ENCODE assay signal across 16 cellular contexts in the genomic region with DNA sequence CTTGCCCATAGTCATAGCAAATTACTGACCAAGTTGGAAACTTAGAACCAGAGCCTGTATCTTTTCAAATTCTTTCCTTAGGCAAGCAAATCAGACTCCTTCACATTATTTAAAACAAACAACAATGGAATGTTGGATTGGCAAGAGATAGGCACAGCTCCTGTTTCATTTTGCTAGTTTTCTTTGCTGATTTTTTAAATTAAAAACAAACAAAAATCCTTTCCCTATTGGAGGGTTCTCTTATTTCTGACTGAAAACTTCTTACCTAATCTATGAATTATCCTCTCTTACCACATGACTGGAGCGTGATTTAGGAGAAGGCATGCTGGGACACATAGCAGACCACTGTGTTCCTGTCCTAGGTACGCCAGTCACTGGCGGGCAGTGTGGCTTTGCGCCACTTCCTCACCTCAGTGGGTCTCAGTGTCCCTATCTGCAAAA.
DNase-seq lines count a peak whose midpoint lies in the region; ATAC-seq, FAIRE-seq and TF ChIP-seq lines count a peak whose summit lies in the region.
"Had no signal": no experiment of that assay in that cellular context is flagged by ENCODE, and none has a peak within 500 bp of the region (broad histone marks: within the 10 kb centered on the region; RNA-seq: fewer than 3 reads in every experiment).

No MANE protein-coding gene starts in this region.

- no peak overlapping the region for H3K14ac ChIP-seq in H1 (ENCODE audit: insufficient read length)

- H3K9me3 Mint-ChIP-seq in HFFc6, result no peaks in the 10 kb centered on the region
- H3K9me3 Mint-ChIP-seq: IgD-negative memory B cell had no signal

- H3K4me1 Mint-ChIP-seq in HFFc6 (ENCODE audit: low read depth), result peaks cover 66% of the 10 kb centered on the region

- no peak overlapping the region for H4K91ac ChIP-seq in H1 (replicated peaks; ENCODE audit: insufficient read length, low read length)

- H4K20me1 ChIP-seq in H1 (replicated peaks in 1 of 2; ENCODE audit: control insufficient read depth in 1 of 2, insufficient read depth in 2 of 2, low read length in 2 of 2), result no peaks in the 10 kb centered on the region

- H3K27me3 ChIP-seq in H1 (replicated peaks in 1 of 4; ENCODE audit: control insufficient read depth in 3 of 4, extremely low read depth in 1 of 4, insufficient read depth in 3 of 4, low read length in 3 of 4) (no peaks in the 10 kb centered on the region), lung (ENCODE audit: control insufficient read depth, insufficient read depth) (no peaks in the 10 kb centered on the region), uterus (no peaks in the 10 kb centered on the region)
- H3K27me3 ChIP-seq: cardiac muscle cell had no signal

- H3K23me2 ChIP-seq in H1 (ENCODE audit: low read depth, low read length), result no peaks in the 10 kb centered on the region

- no peak overlapping the region for H2BK12ac ChIP-seq in H1 (ENCODE audit: low read depth, low read length)

- TF ChIP-seq RAD21 in H1 (IDR thresholded peaks at IDR 0.05 in 1 of 2, conservative IDR thresholded peaks at IDR 0.05 in 1 of 2; ENCODE audit: low read depth in 2 of 2, low read length in 2 of 2), result no peak

- H3K36me3 ChIP-seq in H1 (ENCODE audit: control insufficient read depth in 2 of 4, insufficient read depth in 4 of 4, low read length in 3 of 4) (no peaks in the 10 kb centered on the region), lung (ENCODE audit: control insufficient read depth in 2 of 2, insufficient read depth in 2 of 2, low read length in 2 of 2) (no peaks in the 10 kb centered on the region), uterus (no peaks in the 10 kb centered on the region)
- H3K36me3 ChIP-seq: cardiac muscle cell had no signal

- no peak overlapping the region for H2BK15ac ChIP-seq in H1 (ENCODE audit: low read length)

- no peak overlapping the region for H2BK20ac ChIP-seq in H1 (ENCODE audit: low read length)

- intact Hi-C loops in uterus (cut with DNase I; ENCODE audit: low total_unique reads), result no loop called here

- peak; percentile 44 for ATAC-seq in lung (ENCODE audit: insufficient read depth, low FRiP score)
- ATAC-seq in GM18520 (IDR thresholded peaks at IDR 0.05; ENCODE audit: unreplicated experiment), result no peak

- no peak overlapping the region for H2BK5ac ChIP-seq in H1 (ENCODE audit: low read depth, low read length)

- WGBS in H1 (ENCODE audit: extremely low coverage in 1 of 2, insufficient coverage in 1 of 2, insufficient read length in 1 of 2, insufficient replicate concordance in 2 of 2, low coverage in 1 of 2, low lambda C conversion rate in 2 of 2, missing lambda C conversion rate in 1 of 2), 2 experiments, result 90% methylated on average over 4 of the region's 4 CpGs; no CpG with 5 or more reads in 1 of the 2 experiments
- WGBS in lung, 2 donors, result 68 to 88% methylated on average over 4 of the region's 4 CpGs

- H3K27ac ChIP-seq in H1 (ENCODE audit: low read depth, low read length) (no peak overlapping the region), lung (ENCODE audit: low read depth in 1 of 2, low read length in 1 of 2) (peak overlapping the region in 1 of 2 donors; percentile 50), uterus (peak overlapping the region; percentile 41 to 57)
- H3K27ac ChIP-seq: cardiac muscle cell had no signal

- H2AK5ac ChIP-seq in H1 (ENCODE audit: low read depth, low read length), result no peak overlapping the region

- CTCF ChIA-PET in H1 (lab: Charles Lee; ENCODE audit: partially characterized antibody), result interaction anchor here (1.1 to 1.2 kb wide), 3 partner anchors 12 to 32 kb away, joined by 4 to 7 read pairs (median 5); no protein-coding TSS in a partner anchor

- no peak overlapping the region for H3K4me2 ChIP-seq in H1 (ENCODE audit: insufficient read depth in 1 of 2, low read depth in 2 of 2, low read length in 2 of 2)

- no peak overlapping the region for H4K5ac ChIP-seq in H1 (ENCODE audit: insufficient read length, low read depth, low read length)

- H3K9ac ChIP-seq in H1 (replicated peaks in 1 of 4; ENCODE audit: extremely low read depth in 1 of 4, low read depth in 3 of 4, low read length in 3 of 4), result no peak overlapping the region; a peak in 1 of 7 replicates

- POLR2A ChIA-PET in H1 (lab: Charles Lee; ENCODE audit: partially characterized antibody), result no interaction called here

- H3K4me3 ChIP-seq in H1 (ENCODE audit: extremely low read depth in 1 of 4, insufficient read depth in 2 of 4, low read depth in 3 of 4, low read length in 4 of 4), result no peak overlapping the region
- H3K4me3 ChIP-seq in lung, result no peak overlapping the region
- no peak overlapping the region for H3K4me3 ChIP-seq in uterus
- H3K4me3 ChIP-seq: cardiac muscle cell had no signal

- H3K56ac ChIP-seq in H1 (replicated peaks; ENCODE audit: insufficient read length, low read depth, low read length), result no peak overlapping the region

- TF ChIP-seq EP300 in H1 (IDR thresholded peaks at IDR 0.05; ENCODE audit: borderline replicate concordance in 1 of 2, low read depth in 2 of 2, low read length in 2 of 2), result no peak

- no peak for TF ChIP-seq POLR2A in H1 (IDR thresholded peaks at IDR 0.05; ENCODE audit: control extremely low read depth in 1 of 2, low read depth in 2 of 2, low read length in 2 of 2)
- TF ChIP-seq POLR2A in uterus (IDR thresholded peaks at IDR 0.05), result no peak

- no peak for FAIRE-seq in H1 (lab: Jason Lieb, UNC)
- FAIRE-seq in urothelium cell line (lab: Jason Lieb, UNC), result no peak
- FAIRE-seq: G401.6 had no signal

- H3K79me2 ChIP-seq in H1 (ENCODE audit: control insufficient read depth in 1 of 2, insufficient read depth in 2 of 2, low read length in 2 of 2), result no peaks in the 10 kb centered on the region

- H3K4me3 Mint-ChIP-seq in HFFc6, result no peak overlapping the region
- H3K4me3 Mint-ChIP-seq: CD4-positive, alpha-beta memory T cell; IgD-negative memory B cell; mesothelial cell of epicardium had no signal

- TF ChIP-seq CTCF in HFFc6 (IDR thresholded peaks at IDR 0.05) (no peak), H1 (IDR thresholded peaks at IDR 0.05; ENCODE audit: control extremely low read depth in 1 of 3, insufficient read depth in 1 of 3, low read depth in 1 of 3, low read length in 3 of 3) (no peak), lung (IDR thresholded peaks at IDR 0.05; ENCODE audit: control extremely low read depth, extremely low read depth) (no peak), uterus (IDR thresholded peaks at IDR 0.05) (no peak)

- H3K4me1 ChIP-seq in H1 (replicated peaks in 1 of 4; ENCODE audit: control insufficient read depth in 3 of 4, insufficient read depth in 4 of 4, low read length in 3 of 4) (peaks cover under 1 to 8% (median 3%) of the 10 kb centered on the region in 4 experiments; a peak in 4 of 7 replicates), lung (ENCODE audit: control insufficient read depth in 2 of 2, insufficient read depth in 2 of 2, low read length in 2 of 2) (peaks cover 0 to 5% of the 10 kb centered on the region in 2 donors), uterus (peaks cover 0 to 3% of the 10 kb centered on the region in 2 donors)

- no peaks in the 10 kb centered on the region for H3K9me3 ChIP-seq in H1 (ENCODE audit: insufficient read depth in 2 of 2, low read depth in 1 of 2, low read length in 1 of 2)
- H3K9me3 ChIP-seq in lung (ENCODE audit: control insufficient read depth in 2 of 2, insufficient read depth in 1 of 2, low read length in 1 of 2), result no peaks in the 10 kb centered on the region
- H3K9me3 ChIP-seq in uterus, result no peaks in the 10 kb centered on the region

- peak overlapping the region; percentile 53; the same call in 1 of the 2 replicates for H4K8ac ChIP-seq in H1 (ENCODE audit: extremely low read depth, insufficient read depth, low read length)

- H2AFZ ChIP-seq in H1 (ENCODE audit: low read length), result no peak overlapping the region

- H2BK120ac ChIP-seq in H1 (replicated peaks; ENCODE audit: low read depth, low read length), result no peak overlapping the region

- no peak overlapping the region for H3K4ac ChIP-seq in H1 (replicated peaks; ENCODE audit: insufficient read length, low read depth, low read length)

- no peak overlapping the region for H3K23ac ChIP-seq in H1 (ENCODE audit: insufficient read length)

- H3K27me3 Mint-ChIP-seq in HFFc6 (ENCODE audit: insufficient read depth), result no peaks in the 10 kb centered on the region
- H3K27me3 Mint-ChIP-seq: CD4-positive, alpha-beta memory T cell; IgD-negative memory B cell had no signal

- H3K79me1 ChIP-seq in H1 (ENCODE audit: low read depth, low read length), result peaks cover 2% of the 10 kb centered on the region

- H3K18ac ChIP-seq in H1 (ENCODE audit: extremely low read depth, low read length), result no peak overlapping the region

- DNase-seq in HFFc6 (peak; percentile 64), H1 (ENCODE audit: low read depth in 1 of 2, low spot score in 2 of 2) (no peak), lung (ENCODE audit: low spot score) (no peak), uterus (no peak), putamen (ENCODE audit: low spot score) (no peak), urothelium cell line (ENCODE audit: low spot score) (no peak)
- DNase-seq: activated CD8-positive, alpha-beta memory T cell treated with anti-CD3 and anti-CD28 coated beads for 24 hours; activated effector memory CD4-positive, alpha-beta T cell treated with Interleukin-2 at 50 U/mL for 16 hours; CD4-positive, alpha-beta memory T cell; NCI-H345; posterior cingulate gyrus had no signal

- peak overlapping the region; percentile 14; the same call in 1 of the 2 replicates for H3K27ac Mint-ChIP-seq in HFFc6
- H3K27ac Mint-ChIP-seq: CD4-positive, alpha-beta memory T cell; IgD-negative memory B cell; mesothelial cell of epicardium had no signal

- H3K36me3 Mint-ChIP-seq in HFFc6 (ENCODE audit: low read depth), result peaks cover 2% of the 10 kb centered on the region
- H3K36me3 Mint-ChIP-seq: mesothelial cell of epicardium had no signal

TF ChIP-seq in H1, 55 proteins besides CTCF, POLR2A, EP300 and RAD21 (continues in another document):
- TF ChIP-seq, protein P1, sequence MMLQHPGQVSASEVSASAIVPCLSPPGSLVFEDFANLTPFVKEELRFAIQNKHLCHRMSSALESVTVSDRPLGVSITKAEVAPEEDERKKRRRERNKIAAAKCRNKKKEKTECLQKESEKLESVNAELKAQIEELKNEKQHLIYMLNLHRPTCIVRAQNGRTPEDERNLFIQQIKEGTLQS (IDR thresholded peaks at IDR 0.05; ENCODE audit: insufficient read depth, low read depth, low read length), result no peak
- TF ChIP-seq TCF12 (IDR thresholded peaks at IDR 0.05; ENCODE audit: low read depth, low read length), result no peak
- no peak for TF ChIP-seq BACH1 (IDR thresholded peaks at IDR 0.05; ENCODE audit: low read length)
- no peak for TF ChIP-seq SUZ12 (IDR thresholded peaks at IDR 0.05; ENCODE audit: low read length)
- no peak for TF ChIP-seq GABPA (IDR thresholded peaks at IDR 0.05; ENCODE audit: borderline replicate concordance, insufficient read depth, low read length)
- TF ChIP-seq CHD2 (IDR thresholded peaks at IDR 0.05; ENCODE audit: low read length), result no peak
- no peak for TF ChIP-seq KDM1A (IDR thresholded peaks at IDR 0.05; ENCODE audit: borderline replicate concordance, low read length)
